In the genomic region with DNA sequence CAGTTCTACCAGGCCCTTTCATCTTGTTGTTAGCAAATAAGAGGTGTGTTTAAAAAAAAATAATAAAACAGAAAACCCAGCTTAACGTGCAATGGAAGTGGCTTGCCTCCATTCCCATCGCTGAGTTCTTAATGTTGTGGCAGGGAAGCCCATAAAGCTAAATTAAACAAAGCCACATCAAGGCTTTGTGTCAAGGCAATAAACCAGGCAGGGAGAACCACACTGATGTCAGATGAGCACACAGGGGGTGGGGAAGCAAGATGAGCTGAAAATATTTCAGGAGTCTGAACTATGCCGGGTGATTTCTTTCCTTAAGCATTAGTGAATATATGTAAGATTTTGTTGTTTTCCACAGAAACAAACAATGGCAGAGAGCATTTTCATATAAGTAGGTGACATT, we compare ENCODE assay signal across 12 cellular contexts.
DNase-seq lines count a peak whose midpoint lies in the region; TF ChIP-seq lines count a peak whose summit lies in the region.
"Had no signal": no experiment of that assay in that cellular context is flagged by ENCODE, and none has a peak within 500 bp of the region (broad histone marks: within the 10 kb centered on the region; RNA-seq: fewer than 3 reads in every experiment).

No MANE protein-coding gene starts in this region.

- H2AK5ac ChIP-seq in mesenchymal stem cell (ENCODE audit: low read length, severe bottlenecking), result no peak overlapping the region

- no peak overlapping the region for H4K8ac ChIP-seq in mesenchymal stem cell (ENCODE audit: low read length)

- POLR2A ChIA-PET in HEK293T (lab: Yijun Ruan, JAX), result no interaction called here

- H3K27me3 ChIP-seq in BLaER1 treated with 17β-estradiol and CSF1 and Interleukin-3, amounts not matched to agents 10 nM and 100 nM, result no peaks in the 10 kb centered on the region
- H3K27me3 ChIP-seq in mesenchymal stem cell (ENCODE audit: control insufficient read depth in 1 of 2, insufficient read depth in 1 of 2, low read length in 2 of 2), result no peaks in the 10 kb centered on the region
- no peaks in the 10 kb centered on the region for H3K27me3 ChIP-seq in left ventricle myocardium inferior (ENCODE audit: low read depth)
- H3K27me3 ChIP-seq: heart right ventricle had no signal

- H3K4me2 ChIP-seq in BLaER1 treated with 17β-estradiol and CSF1 and Interleukin-3, amounts not matched to agents 10 nM and 100 nM, result peak overlapping the region in 9 of 11 experiments; percentile 29 to 69 (median 52); a peak in 18 of 22 replicates
- H3K4me2 ChIP-seq in mesenchymal stem cell (ENCODE audit: low read length, poor library complexity, severe bottlenecking), result no peak overlapping the region

- peaks cover 36 to 70% (median 58%) of the 10 kb centered on the region in 10 experiments for H3K4me1 ChIP-seq in BLaER1 treated with 17β-estradiol and CSF1 and Interleukin-3, amounts not matched to agents 10 nM and 100 nM
- H3K4me1 ChIP-seq in mesenchymal stem cell (ENCODE audit: control insufficient read depth, insufficient read depth, low read depth, low read length) (peaks cover 4% of the 10 kb centered on the region), left ventricle myocardium inferior (peaks cover 56% of the 10 kb centered on the region)

- peak; percentile 13 for DNase-seq in HEK293T (ENCODE audit: extremely low spot score)
- peak; percentile 34 for DNase-seq in SHP77 treated with DMSO at 0.1 percent for 48 hours (lab: John Stamatoyannopoulos, UW)
- peak; percentile 50 for DNase-seq in mesenchymal stem cell
- DNase-seq in medulla oblongata (ENCODE audit: extremely low spot score), result no peak
- no peak for DNase-seq in inferior parietal cortex (ENCODE audit: extremely low spot score)
- DNase-seq in GM19238 (ENCODE audit: insufficient read length, low spot score), result no peak
- DNase-seq in left ventricle myocardium inferior, result no peak
- DNase-seq: activated naive CD4-positive, alpha-beta T cell treated with anti-CD3 and anti-CD28 coated beads for 36 hours; heart right ventricle; naive B cell; NCI-H2029 had no signal

- CTCF ChIA-PET in HEK293T (lab: Yijun Ruan, JAX), result no interaction called here

- no peak overlapping the region for H3K4me3 ChIP-seq in BLaER1 treated with 17β-estradiol and CSF1 and Interleukin-3, amounts not matched to agents 10 nM and 100 nM
- H3K4me3 ChIP-seq in mesenchymal stem cell (ENCODE audit: insufficient read depth in 1 of 2, low read depth in 1 of 2, low read length in 2 of 2) (no peak overlapping the region), left ventricle myocardium inferior (no peak overlapping the region)
- H3K4me3 ChIP-seq: heart right ventricle had no signal

- H4K20me1 ChIP-seq in BLaER1 treated with 17β-estradiol and CSF1 and Interleukin-3, amounts not matched to agents 10 nM and 100 nM, result peaks cover 0 to 84% (median 42%) of the 10 kb centered on the region in 11 experiments; a peak in 17 of 22 replicates

- H2BK5ac ChIP-seq in mesenchymal stem cell (ENCODE audit: low read depth, low read length, poor library complexity, severe bottlenecking), result no peak overlapping the region

- no peak overlapping the region for H3K9ac ChIP-seq in BLaER1 treated with 17β-estradiol and CSF1 and Interleukin-3, amounts not matched to agents 10 nM and 100 nM
- H3K9ac ChIP-seq in mesenchymal stem cell (ENCODE audit: low read length), result no peak overlapping the region

- no peaks in the 10 kb centered on the region for H3K36me3 ChIP-seq in BLaER1 treated with 17β-estradiol and CSF1 and Interleukin-3, amounts not matched to agents 10 nM and 100 nM
- H3K36me3 ChIP-seq in mesenchymal stem cell (ENCODE audit: control insufficient read depth in 1 of 2, insufficient read depth in 2 of 2, low read depth in 1 of 2, low read length in 2 of 2) (no peaks in the 10 kb centered on the region), left ventricle myocardium inferior (no peaks in the 10 kb centered on the region)
- H3K36me3 ChIP-seq: heart right ventricle had no signal

- intact Hi-C loops in left ventricle myocardium inferior (cut with micrococcal nuclease), result no loop called here

- peaks cover 23% of the 10 kb centered on the region for H3K79me1 ChIP-seq in mesenchymal stem cell (replicated peaks; ENCODE audit: low read length, poor library complexity, severe bottlenecking)

- no peak overlapping the region for H3K27ac ChIP-seq in BLaER1 treated with 17β-estradiol and CSF1 and Interleukin-3, amounts not matched to agents 10 nM and 100 nM
- H3K27ac ChIP-seq in mesenchymal stem cell (ENCODE audit: low read length, poor library complexity, severe bottlenecking), result no peak overlapping the region
- no peak overlapping the region for H3K27ac ChIP-seq in left ventricle myocardium inferior (replicated peaks)
- H3K27ac ChIP-seq: heart right ventricle had no signal

- no peak overlapping the region for H3K4ac ChIP-seq in mesenchymal stem cell (ENCODE audit: low read depth in 1 of 2, low read length in 2 of 2)

- H3K23ac ChIP-seq in mesenchymal stem cell (ENCODE audit: low read length in 2 of 2), result no peak overlapping the region

- H3K18ac ChIP-seq in mesenchymal stem cell (ENCODE audit: low read depth in 1 of 2, low read length in 2 of 2), result no peak overlapping the region

- WGBS in mesenchymal stem cell, result 32% methylated on average over 3 of the region's 3 CpGs

- no peak overlapping the region for H2BK15ac ChIP-seq in mesenchymal stem cell (ENCODE audit: low read depth, poor library complexity, severe bottlenecking)

- no peak overlapping the region for H3K14ac ChIP-seq in mesenchymal stem cell (ENCODE audit: low read length in 2 of 2)

- H2BK120ac ChIP-seq in mesenchymal stem cell (ENCODE audit: low read depth, low read length), result no peak overlapping the region

- peak overlapping the region; percentile 45 for H4K91ac ChIP-seq in mesenchymal stem cell (ENCODE audit: low read length)

- no peak overlapping the region for H2BK12ac ChIP-seq in mesenchymal stem cell (ENCODE audit: low read length in 2 of 2)

- no peaks in the 10 kb centered on the region for H3K9me3 ChIP-seq in BLaER1 treated with 17β-estradiol and CSF1 and Interleukin-3, amounts not matched to agents 10 nM and 100 nM (replicated peaks in 1 of 11)
- H3K9me3 ChIP-seq in mesenchymal stem cell (ENCODE audit: control insufficient read depth, low read length), result no peaks in the 10 kb centered on the region
- no peaks in the 10 kb centered on the region for H3K9me3 ChIP-seq in left ventricle myocardium inferior (replicated peaks)
- H3K9me3 ChIP-seq: heart right ventricle had no signal

- no peak for TF ChIP-seq CTCF in left ventricle myocardium inferior (IDR thresholded peaks at IDR 0.05; ENCODE audit: borderline replicate concordance)

- no peak overlapping the region for H2AFZ ChIP-seq in mesenchymal stem cell (ENCODE audit: low read depth, low read length)

TF ChIP-seq in HEK293T, 16 proteins besides CTCF, POLR2A, EP300 and RAD21:
- no peak for TF ChIP-seq LEF1 (IDR thresholded peaks at IDR 0.05; ENCODE audit: borderline replicate concordance)
- TF ChIP-seq NFRKB (IDR thresholded peaks at IDR 0.05), result no peak
- TF ChIP-seq FOXA1 (IDR thresholded peaks at IDR 0.05), result no peak
- no peak for TF ChIP-seq SP1 (IDR thresholded peaks at IDR 0.05)
- no peak for TF ChIP-seq ZNF384 (IDR thresholded peaks at IDR 0.05)
- no peak for TF ChIP-seq HDGF (IDR thresholded peaks at IDR 0.05; ENCODE audit: borderline replicate concordance)
- TF ChIP-seq, protein P1, sequence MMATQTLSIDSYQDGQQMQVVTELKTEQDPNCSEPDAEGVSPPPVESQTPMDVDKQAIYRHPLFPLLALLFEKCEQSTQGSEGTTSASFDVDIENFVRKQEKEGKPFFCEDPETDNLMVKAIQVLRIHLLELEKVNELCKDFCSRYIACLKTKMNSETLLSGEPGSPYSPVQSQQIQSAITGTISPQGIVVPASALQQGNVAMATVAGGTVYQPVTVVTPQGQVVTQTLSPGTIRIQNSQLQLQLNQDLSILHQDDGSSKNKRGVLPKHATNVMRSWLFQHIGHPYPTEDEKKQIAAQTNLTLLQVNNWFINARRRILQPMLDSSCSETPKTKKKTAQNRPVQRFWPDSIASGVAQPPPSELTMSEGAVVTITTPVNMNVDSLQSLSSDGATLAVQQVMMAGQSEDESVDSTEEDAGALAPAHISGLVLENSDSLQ (IDR thresholded peaks at IDR 0.05), result no peak; the same call in 1 of the 2 replicates
- no peak for TF ChIP-seq TARDBP (IDR thresholded peaks at IDR 0.05)
- no peak for TF ChIP-seq FOXM1 (IDR thresholded peaks at IDR 0.05; ENCODE audit: borderline replicate concordance)
- TF ChIP-seq ELF4 (IDR thresholded peaks at IDR 0.05), result no peak
- no peak for TF ChIP-seq SUZ12 (IDR thresholded peaks at IDR 0.05)
- TF ChIP-seq ARNT (IDR thresholded peaks at IDR 0.05), result no peak

Comparison
In these comparisons a context has a peak if more than half of its experiments do, and no peak if none do; other contexts are left out.
1. DNase-seq: peak in HEK293T (single experiment), SHP77 treated with DMSO at 0.1 percent for 48 hours (single experiment) and mesenchymal stem cell (single experiment); none in medulla oblongata (single experiment), inferior parietal cortex (single experiment), GM19238 (single experiment) and left ventricle myocardium inferior (single experiment).